33 cellular contexts compared by ENCODE assay signal in the genomic region with DNA sequence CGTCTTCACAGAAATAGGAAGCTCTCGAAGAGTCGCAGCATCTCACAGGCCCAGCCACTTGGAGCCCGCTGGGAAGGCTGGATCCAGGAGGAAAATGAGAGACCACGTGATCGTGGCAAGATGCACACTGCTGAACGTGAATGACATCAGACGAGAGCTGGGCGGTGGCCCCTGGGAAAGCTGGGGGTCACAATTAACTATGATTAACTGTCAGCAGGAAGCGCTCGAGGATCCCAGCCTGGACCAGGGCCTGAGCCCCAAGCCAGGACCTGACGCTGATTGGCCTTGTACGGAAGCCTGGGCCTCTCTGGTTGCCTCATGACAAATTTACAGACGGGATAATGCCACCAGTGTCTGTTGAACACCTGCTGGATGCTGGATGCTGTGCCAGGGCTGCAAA.
"Had no signal": no experiment of that assay in that cellular context is flagged by ENCODE, and none has a peak within 500 bp of the region (broad histone marks: within the 10 kb centered on the region; RNA-seq: fewer than 3 reads in every experiment).

No MANE protein-coding gene starts in this region.

- H3K27me3 ChIP-seq: MG63 had no signal

- H3K9me3 ChIP-seq: MG63 had no signal

- H3K4me3 ChIP-seq: MG63 had no signal

- H3K36me3 ChIP-seq: MG63 had no signal

- DNase-seq: Karpas-422, Kasumi-1, MG63, MM.1S, MV-4-11, NCI-H1048, NCI-H1092, NCI-H1092 treated with DMSO at 0.1 percent for 48 hours, NCI-H1105, NCI-H1105 treated with DMSO at 0.1 percent for 48 hours, NCI-H1417 treated with DMSO at 0.1 percent for 48 hours, NCI-H1436, NCI-H1436 treated with DMSO at 0.1 percent for 48 hours, NCI-H146, NCI-H1694, NCI-H1694 treated with DMSO at 0.1 percent for 48 hours, NCI-H187, NCI-H187 treated with DMSO at 0.1 percent for 48 hours, NCI-H1930, NCI-H2029, NCI-H2029 treated with DMSO at 0.1 percent for 48 hours, NCI-H2081, NCI-H2081 treated with DMSO at 0.1 percent for 48 hours, NCI-H2107, NCI-H2171, NCI-H2171 treated with DMSO at 0.1 percent for 48 hours, NCI-H2227 treated with DMSO at 0.1 percent for 48 hours, NCI-H226, NCI-H345, NCI-H446, NCI-H446 treated with DMSO at 0.1 percent for 48 hours, NCI-H510A, NCI-H510A treated with DMSO at 0.1 percent for 48 hours had no signal
